15 cellular contexts compared by ENCODE assay signal in the genomic region with DNA sequence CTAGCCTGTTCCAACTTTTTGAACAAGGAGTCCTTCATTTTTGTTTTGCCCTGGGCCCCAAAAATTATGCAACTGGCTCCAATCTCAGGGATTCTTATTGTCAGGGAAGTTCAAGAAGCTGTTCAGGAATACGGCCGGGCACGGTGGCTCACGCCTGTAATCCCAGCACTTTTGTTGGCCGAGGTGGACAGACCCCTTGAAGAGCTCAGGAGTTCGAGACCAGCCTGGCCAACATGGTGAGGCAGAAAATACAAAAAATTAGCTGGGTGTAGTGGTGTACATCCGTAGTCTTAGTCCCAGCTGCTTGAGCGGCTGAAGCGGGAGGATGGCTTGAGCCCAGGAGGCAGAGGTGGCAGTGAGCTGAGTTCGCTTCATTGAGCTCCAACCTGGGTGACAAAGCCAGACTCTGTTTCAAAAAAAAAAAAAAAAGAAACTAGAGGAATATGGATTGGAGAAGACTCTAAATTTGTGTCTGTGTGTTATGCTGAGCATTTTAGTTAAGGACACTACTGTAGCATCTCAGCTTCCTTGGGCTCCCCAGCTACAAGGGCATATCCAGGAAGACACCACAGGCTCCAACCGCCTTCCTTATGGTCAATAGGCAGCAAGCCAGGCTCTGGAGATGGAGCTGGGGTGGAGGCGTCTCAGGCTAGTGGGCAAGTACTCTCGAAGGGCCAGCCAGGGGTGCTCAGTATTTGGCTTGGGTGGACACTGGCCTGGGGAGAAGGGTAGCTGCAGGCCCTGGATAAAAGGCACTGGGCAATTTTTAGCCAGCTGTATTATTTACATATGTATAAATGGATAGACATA.
"Had no signal": no experiment of that assay in that cellular context is flagged by ENCODE, and none has a peak within 500 bp of the region (broad histone marks: within the 10 kb centered on the region; RNA-seq: fewer than 3 reads in every experiment).

No MANE protein-coding gene starts in this region.

- H3K9me3 ChIP-seq: esophagus muscularis mucosa, gastrocnemius medialis, neutrophil, uterus had no signal

- H3K27me3 ChIP-seq: dorsolateral prefrontal cortex, esophagus muscularis mucosa, gastrocnemius medialis, uterus had no signal

- H3K36me3 ChIP-seq: esophagus muscularis mucosa, gastrocnemius medialis, neutrophil, uterus had no signal

- ATAC-seq: gastrocnemius medialis, left lobe of liver had no signal

- DNase-seq: cortex of kidney; effector CD8-positive, alpha-beta T cell; gastrocnemius medialis; glutamatergic neuron; islet precursor cell; midbrain; nephron progenitor cell; small intestine; stimulated activated CD4-positive, alpha-beta T cell treated with anti-CD3 and anti-CD28 coated beads, Interleukin-2, amount 100 ng/mL, for 48 hours; stimulated activated naive CD4-positive, alpha-beta T cell treated with Interleukin-2 at 50 U/mL for 16 hours; uterus had no signal

- H3K4me1 ChIP-seq: uterus had no signal

- H3K4me3 ChIP-seq: esophagus muscularis mucosa, gastrocnemius medialis, uterus had no signal

- H3K27ac ChIP-seq: dorsolateral prefrontal cortex, esophagus muscularis mucosa, gastrocnemius medialis, neutrophil, uterus had no signal
